8 cellular contexts compared by ENCODE assay signal in genomic region chr3:125212509-125213372, GRCh38. TPM values are rescaled to one million over a fixed set of nuclear protein-coding genes. Genes with fewer than 3 reads are reported as not detected.
A peak's percentile ranks its signal among the peaks of the same experiment; 100 is the strongest.
DNase-seq lines count a peak whose midpoint lies in the region; ATAC-seq and TF ChIP-seq lines count a peak whose summit lies in the region.

TSS of gene SLC12A8 (minus strand) at chr3:125212748. CDS start at chr3:125211349, 1,399 bp downstream.

- H3K27ac Mint-ChIP-seq in CD4-positive, alpha-beta T cell: no peak within 1 kb of the TSS
- H3K27ac Mint-ChIP-seq in nephron: peak within 1 kb of the TSS; percentile 22 to 71 (median 43)

- no peak within 1 kb of the TSS for H2BK15ac ChIP-seq in IMR-90 (ENCODE audit: low read depth, low read length)

- peak within 1 kb of the TSS; percentile 54 for H3K4me3 Mint-ChIP-seq in CD4-positive, alpha-beta T cell
- H3K4me3 Mint-ChIP-seq in nephron: peak within 1 kb of the TSS; percentile 78 to 83 (median 81)

- dilution Hi-C loops in IMR-90 (cut with HindIII; ENCODE audit: low sequenced_read_pairs, unreplicated experiment): no loop called here

- H4K5ac ChIP-seq in IMR-90 (ENCODE audit: low read depth, low read length): no peak within 1 kb of the TSS

- H2BK5ac ChIP-seq in IMR-90 (ENCODE audit: low read depth, low read length, poor library complexity, severe bottlenecking): no peak within 1 kb of the TSS

- no peak for TF ChIP-seq RAD21 in IMR-90 (IDR thresholded peaks at IDR 0.05; ENCODE audit: low read length)

- POLR2A ChIA-PET in CD4-positive, alpha-beta T cell (lab: Charles Lee): no interaction called here
- POLR2A ChIA-PET in IMR-90 (lab: Charles Lee; ENCODE audit: unreplicated experiment): no interaction called here

- no peak within 1 kb of the TSS for H4K91ac ChIP-seq in IMR-90 (ENCODE audit: insufficient read depth, low read depth, low read length)

- H2BK120ac ChIP-seq in IMR-90 (ENCODE audit: low read depth, low read length): no peak within 1 kb of the TSS

- H3K9ac ChIP-seq in IMR-90 (ENCODE audit: low read depth, low read length): no peak within 1 kb of the TSS

- no peak within 1 kb of the TSS for H3K14ac ChIP-seq in IMR-90 (replicated peaks; ENCODE audit: low read depth, low read length)

- in situ Hi-C loops in IMR-90 (cut with MboI; ENCODE audit: low sequenced_read_pairs): no loop called here

- DNase-seq in CD4-positive, alpha-beta T cell: no peak
- DNase-seq in IMR-90: no peak
- DNase-seq in epithelial cell of proximal tubule (ENCODE audit: low read depth): no peak
- DNase-seq in NK-92 treated with Interleukin-12 subunit alpha and Interleukin-12 subunit beta, amount 100 ng/mL, for 24 hours (lab: John Stamatoyannopoulos, UW): no peak
- no peak for DNase-seq in tibial nerve (ENCODE audit: low spot score in 2 of 2)
- DNase-seq in SHP77 (lab: John Stamatoyannopoulos, UW): no peak

- peak within 1 kb of the TSS; percentile 62 for H3K4me2 ChIP-seq in IMR-90 (ENCODE audit: low read depth, low read length)

- CTCF ChIA-PET in CD4-positive, alpha-beta T cell (lab: Charles Lee): no interaction called here
- CTCF ChIA-PET in IMR-90 (lab: Yijun Ruan, JAX): no interaction called here

- no peak within 1 kb of the TSS; the same call in 1 of the 2 replicates for H3K18ac ChIP-seq in IMR-90 (ENCODE audit: low read depth, low read length)

- peaks cover 45% of the 10 kb centered on the region for H3K27me3 ChIP-seq in CD4-positive, alpha-beta T cell (ENCODE audit: control insufficient read depth, insufficient read depth, low read length)
- H3K27me3 ChIP-seq in IMR-90 (ENCODE audit: control insufficient read depth, insufficient read depth, low read length): peaks cover 26% of the 10 kb centered on the region
- H3K27me3 ChIP-seq in tibial nerve: peaks cover 0 to 46% of the 10 kb centered on the region in 2 donors

- no peaks in the 10 kb centered on the region for H3K9me3 Mint-ChIP-seq in CD4-positive, alpha-beta T cell
- no peaks in the 10 kb centered on the region for H3K9me3 Mint-ChIP-seq in nephron

- ATAC-seq in CD4-positive, alpha-beta T cell (ENCODE audit: poor library complexity): no peak
- ATAC-seq in IMR-90 (ENCODE audit: low read depth): peak; percentile 55
- ATAC-seq in GM21737 (IDR thresholded peaks at IDR 0.05; ENCODE audit: unreplicated experiment): no peak

- no peaks in the 10 kb centered on the region for H4K20me1 ChIP-seq in IMR-90 (ENCODE audit: insufficient read depth, low read length)

- no peaks in the 10 kb centered on the region for H3K36me3 Mint-ChIP-seq in CD4-positive, alpha-beta T cell (ENCODE audit: low read depth)
- H3K36me3 Mint-ChIP-seq in nephron (ENCODE audit: low read depth): no peaks in the 10 kb centered on the region

- no TSS peak for BruUV-seq in IMR-90 (replicated peaks; lab: Mats Ljungman, UMichigan)

- H3K4ac ChIP-seq in IMR-90 (ENCODE audit: low read depth, low read length): no peak within 1 kb of the TSS

- H3K9me1 ChIP-seq in IMR-90 (ENCODE audit: insufficient read depth, low read length): no peaks in the 10 kb centered on the region; the same call in 1 of the 2 replicates

- peak within 1 kb of the TSS; percentile 54; the same call in 1 of the 2 replicates for H2AK5ac ChIP-seq in IMR-90 (ENCODE audit: low read depth, low read length)

- H3K27ac ChIP-seq in CD4-positive, alpha-beta T cell (ENCODE audit: low read depth, low read length): no peak within 1 kb of the TSS
- no peak within 1 kb of the TSS for H3K27ac ChIP-seq in IMR-90 (ENCODE audit: insufficient read depth, low read length)
- H3K27ac ChIP-seq in tibial nerve: no peak within 1 kb of the TSS

- no peaks in the 10 kb centered on the region for H3K79me1 ChIP-seq in IMR-90 (ENCODE audit: low read depth in 1 of 2, low read length in 2 of 2)

- TF ChIP-seq POLR2A in IMR-90 (IDR thresholded peaks at IDR 0.05; ENCODE audit: low read depth, low read length) (no peak), tibial nerve (IDR thresholded peaks at IDR 0.05) (no peak)

- H3K36me3 ChIP-seq in IMR-90 (ENCODE audit: control insufficient read depth, insufficient read depth, low read length) (no peaks in the 10 kb centered on the region), tibial nerve (no peaks in the 10 kb centered on the region)

- H2BK20ac ChIP-seq in IMR-90 (ENCODE audit: low read depth, low read length): no peak within 1 kb of the TSS; the same call in 1 of the 2 replicates

- WGBS in IMR-90 (ENCODE audit: extremely low coverage in 2 of 2, insufficient read length in 1 of 2), 2 experiments: 29% methylated on average over 7 of the region's 55 CpGs; no CpG with 5 or more reads in 1 of the 2 experiments
- 9 to 20% methylated on average over 17 to 46 of the region's 55 CpGs for WGBS in tibial nerve, 2 donors

- peaks cover 14% of the 10 kb centered on the region for H3K4me1 Mint-ChIP-seq in CD4-positive, alpha-beta T cell (ENCODE audit: low read depth)
- H3K4me1 Mint-ChIP-seq in nephron: peaks cover 6% of the 10 kb centered on the region

- H3K4me1 ChIP-seq in IMR-90 (ENCODE audit: control insufficient read depth, insufficient read depth, low read length): peaks cover 3% of the 10 kb centered on the region; the same call in 1 of the 2 replicates
- peaks cover 4 to 14% (median 12%) of the 10 kb centered on the region in 4 donors for H3K4me1 ChIP-seq in tibial nerve

- no peak for TF ChIP-seq CTCF in CD4-positive, alpha-beta T cell (IDR thresholded peaks at IDR 0.05)
- TF ChIP-seq CTCF in IMR-90 (conservative IDR thresholded peaks at IDR 0.05; ENCODE audit: low read depth, low read length): no peak
- no peak for TF ChIP-seq CTCF in epithelial cell of proximal tubule (conservative IDR thresholded peaks at IDR 0.05; ENCODE audit: low read depth, low read length)
- no peak for TF ChIP-seq CTCF in nephron (IDR thresholded peaks at IDR 0.05; ENCODE audit: unreplicated experiment in 3 of 3)
- no peak for TF ChIP-seq CTCF in tibial nerve (IDR thresholded peaks at IDR 0.05)

- peak within 1 kb of the TSS; percentile 84 for H2AFZ ChIP-seq in IMR-90 (replicated peaks; ENCODE audit: low read length, poor library complexity)

- H3K56ac ChIP-seq in IMR-90 (ENCODE audit: extremely low read depth, insufficient read depth, low read length): no peak within 1 kb of the TSS

- peaks cover 61% of the 10 kb centered on the region for H3K27me3 Mint-ChIP-seq in CD4-positive, alpha-beta T cell
- peaks cover 55% of the 10 kb centered on the region for H3K27me3 Mint-ChIP-seq in nephron (ENCODE audit: low read depth)

- no peaks in the 10 kb centered on the region for H3K9me3 ChIP-seq in CD4-positive, alpha-beta T cell (ENCODE audit: control insufficient read depth, low read length)
- no peaks in the 10 kb centered on the region for H3K9me3 ChIP-seq in IMR-90 (ENCODE audit: control insufficient read depth, insufficient read depth, low read length)
- no peaks in the 10 kb centered on the region for H3K9me3 ChIP-seq in tibial nerve

- H2AK9ac ChIP-seq in IMR-90 (replicated peaks; ENCODE audit: low read depth, low read length, poor library complexity): peak within 1 kb of the TSS; percentile 71

- intact Hi-C loops in CD4-positive, alpha-beta T cell (cut with DNase I, micrococcal nuclease): no loop called here
- intact Hi-C loops in IMR-90 (cut with micrococcal nuclease): loop anchor here (10.0 kb wide), 1 partner anchor 372 kb away; no protein-coding TSS in a partner anchor

- H3K23ac ChIP-seq in IMR-90 (ENCODE audit: low read depth, low read length): no peak within 1 kb of the TSS

- TF ChIP-seq EP300 in tibial nerve (IDR thresholded peaks at IDR 0.05): no peak

- peak within 1 kb of the TSS; percentile 13 for H3K4me3 ChIP-seq in IMR-90 (ENCODE audit: insufficient read depth, low read depth, low read length)
- peak within 1 kb of the TSS; percentile 85 for H3K4me3 ChIP-seq in epithelial cell of proximal tubule (ENCODE audit: low read depth, low read length)
- H3K4me3 ChIP-seq in tibial nerve: peak within 1 kb of the TSS in 2 of 4 donors; percentile 34 to 36

- H4K8ac ChIP-seq in IMR-90 (ENCODE audit: low read depth in 2 of 2, low read length in 2 of 2): no peak within 1 kb of the TSS

TF ChIP-seq in IMR-90, 13 proteins besides CTCF, POLR2A, EP300 and RAD21 (continues in another document):
- TF ChIP-seq ELK1 (IDR thresholded peaks at IDR 0.05; ENCODE audit: borderline replicate concordance, low read depth, low read length): no peak
- TF ChIP-seq BHLHE40 (IDR thresholded peaks at IDR 0.05; ENCODE audit: low read depth, low read length): no peak
- no peak for TF ChIP-seq CHD1 (IDR thresholded peaks at IDR 0.05; ENCODE audit: low read depth, low read length)
- no peak for TF ChIP-seq FOS (IDR thresholded peaks at IDR 0.05; ENCODE audit: low read depth, low read length)
- TF ChIP-seq RCOR1 (IDR thresholded peaks at IDR 0.05; ENCODE audit: insufficient replicate concordance, low read length): no peak
- no peak for TF ChIP-seq RFX5 (IDR thresholded peaks at IDR 0.05; ENCODE audit: low read depth, low read length)
- TF ChIP-seq NFE2L2 (IDR thresholded peaks at IDR 0.05; ENCODE audit: low read depth, low read length): no peak
- TF ChIP-seq SMC3 (IDR thresholded peaks at IDR 0.05; ENCODE audit: low read depth, low read length): no peak
- TF ChIP-seq MAFK (IDR thresholded peaks at IDR 0.05; ENCODE audit: low read depth, low read length): no peak
- no peak for TF ChIP-seq MXI1 (IDR thresholded peaks at IDR 0.05; ENCODE audit: borderline replicate concordance, low read depth, low read length)
- no peak for TF ChIP-seq CEBPB (IDR thresholded peaks at IDR 0.05; ENCODE audit: low read depth, low read length)
- TF ChIP-seq MAZ (IDR thresholded peaks at IDR 0.05; ENCODE audit: borderline replicate concordance, low read depth, low read length): no peak

RNA-seq across cellular contexts. Expression of gene SLC12A8, which starts in this region (rescaled TPM):
- under 1 TPM; 0.36 to 0.38 TPM for total RNA-seq in CD4-positive, alpha-beta T cell
- total RNA-seq in IMR-90 (2012; rRNA removed): 1.9 and 2.2 TPM in 2 replicates
- polyA plus RNA-seq in IMR-90 (2012; rRNA removed): 3.5 and 4.3 TPM in 2 replicates
- 3.6 and 5.2 TPM in 2 replicates for polyA plus RNA-seq in IMR-90 (2012; cell fraction: cytosol; rRNA removed)
- 10.1 and 12.4 TPM in 2 replicates for polyA plus RNA-seq in IMR-90 (2012; cell fraction: nucleus; rRNA removed; ENCODE audit: low replicate concordance)
- total RNA-seq in epithelial cell of proximal tubule: 16.5 and 17.9 TPM in 2 replicates
- 1 to 10 TPM in 1 of 4 donors, under 1 TPM in 3; 0.42 to 1.5 (median 0.84) TPM for total RNA-seq in tibial nerve
